Comparison of ENCODE assay signal across 1 cellular context in genomic region chr16:88749358-88749757, GRCh38.
A peak's percentile ranks its signal among the peaks of the same experiment; 100 is the strongest.
TF ChIP-seq lines count a peak whose summit lies in the region.

No MANE protein-coding gene starts in this region.

TF ChIP-seq in K562, 482 proteins besides CTCF, POLR2A, EP300 and RAD21:
- TF ChIP-seq PHF8 (IDR thresholded peaks at IDR 0.05; ENCODE audit: borderline replicate concordance, low read length) (no peak), DNMT1 (IDR thresholded peaks at IDR 0.05) (no peak), XRCC5 (IDR thresholded peaks at IDR 0.05; ENCODE audit: low read depth, low read length) (no peak), MED1 (CRISPR knock-in tag; IDR thresholded peaks at IDR 0.05; ENCODE audit: borderline replicate concordance) (no peak), HNRNPL (IDR thresholded peaks at IDR 0.05; ENCODE audit: low read depth, low read length) (0 out of 2 replicates have a peak, but pooled peaks have one; percentile 55), ZBTB26 (CRISPR knock-in tag; IDR thresholded peaks at IDR 0.05) (no peak), ZNF740 (CRISPR knock-in tag; IDR thresholded peaks at IDR 0.05) (no peak), ZNF740 (tag; IDR thresholded peaks at IDR 0.05) (no peak), LCOR (CRISPR knock-in tag; IDR thresholded peaks at IDR 0.05) (no peak), POLR2G (IDR thresholded peaks at IDR 0.05; ENCODE audit: low read depth, low read length) (peak; percentile 58; the same call in 1 of the 2 replicates), ZBTB33 (CRISPR knock-in tag; IDR thresholded peaks at IDR 0.05) (peak; percentile 99), CBX8 (IDR thresholded peaks at IDR 0.05; ENCODE audit: borderline replicate concordance, extremely low read depth, low read depth, low read length, poor library complexity, severe bottlenecking) (no peak), TEAD1 (CRISPR knock-in tag; IDR thresholded peaks at IDR 0.05) (no peak), RBM14 (IDR thresholded peaks at IDR 0.05; ENCODE audit: borderline replicate concordance, insufficient read depth, low read depth, low read length) (no peak), TEAD2 (tag; IDR thresholded peaks at IDR 0.05) (no peak), MTA3 (IDR thresholded peaks at IDR 0.05; ENCODE audit: borderline replicate concordance) (no peak), FOXM1 (IDR thresholded peaks at IDR 0.05; ENCODE audit: low read depth) (no peak), FOXM1 (CRISPR knock-in tag; IDR thresholded peaks at IDR 0.05; ENCODE audit: low read depth) (no peak), FIP1L1 (IDR thresholded peaks at IDR 0.05; ENCODE audit: low read depth, low read length, poor library complexity, severe bottlenecking) (peak; percentile 28)
